ENCODE assay signal across 1 cellular context in the genomic region with DNA sequence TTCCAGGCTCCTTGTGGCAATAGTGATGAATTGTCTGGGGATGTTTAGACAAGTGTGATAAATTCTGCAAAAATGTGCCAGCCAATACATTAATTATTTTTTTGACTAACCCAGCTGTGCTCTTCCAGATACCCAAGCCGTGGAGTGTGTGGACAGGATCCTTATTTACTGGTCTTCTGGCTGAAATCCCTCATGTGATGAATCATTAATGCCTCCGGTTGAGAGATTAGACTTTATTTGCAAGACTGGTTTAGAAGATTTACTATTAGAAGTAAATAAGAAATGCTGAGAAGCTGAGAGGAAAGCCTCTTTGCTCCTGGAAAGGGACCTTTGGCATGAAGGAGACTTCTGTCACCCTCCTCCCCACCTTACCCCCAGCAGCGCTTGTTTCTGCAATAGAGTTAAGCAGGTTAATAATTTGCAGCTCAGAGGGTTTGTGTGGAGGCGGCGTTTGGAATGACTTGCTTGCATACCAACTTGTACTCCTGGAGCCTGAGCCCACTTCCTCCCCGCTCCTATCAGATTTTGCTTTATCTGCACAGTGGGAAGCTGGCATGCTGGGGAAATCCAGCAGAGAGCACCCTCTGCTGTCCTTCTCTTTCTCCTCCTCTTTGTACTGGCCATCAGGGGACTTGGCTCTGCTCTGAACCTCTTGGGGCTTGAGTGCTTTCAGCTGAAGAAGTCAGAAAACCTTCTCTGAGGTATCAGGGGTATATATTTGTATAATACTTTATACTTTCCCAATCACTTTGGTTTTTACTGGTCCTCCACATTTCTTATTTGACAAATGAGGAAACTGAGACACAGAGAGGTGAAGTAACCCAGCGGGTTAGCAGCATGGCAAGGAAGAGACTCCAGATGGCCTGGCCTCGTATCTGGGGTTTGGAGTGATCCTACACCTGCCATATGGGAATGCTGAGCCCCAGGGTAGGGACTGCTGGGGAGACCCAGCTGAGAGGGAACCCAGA.
A peak's percentile ranks its signal among the peaks of the same experiment; 100 is the strongest.
TF ChIP-seq lines count a peak whose summit lies in the region.

No MANE protein-coding gene starts in this region.

TF ChIP-seq in HepG2, 621 proteins besides CTCF, POLR2A, EP300 and RAD21 (continued from another document and continues in another):
- TF ChIP-seq, protein P1, sequence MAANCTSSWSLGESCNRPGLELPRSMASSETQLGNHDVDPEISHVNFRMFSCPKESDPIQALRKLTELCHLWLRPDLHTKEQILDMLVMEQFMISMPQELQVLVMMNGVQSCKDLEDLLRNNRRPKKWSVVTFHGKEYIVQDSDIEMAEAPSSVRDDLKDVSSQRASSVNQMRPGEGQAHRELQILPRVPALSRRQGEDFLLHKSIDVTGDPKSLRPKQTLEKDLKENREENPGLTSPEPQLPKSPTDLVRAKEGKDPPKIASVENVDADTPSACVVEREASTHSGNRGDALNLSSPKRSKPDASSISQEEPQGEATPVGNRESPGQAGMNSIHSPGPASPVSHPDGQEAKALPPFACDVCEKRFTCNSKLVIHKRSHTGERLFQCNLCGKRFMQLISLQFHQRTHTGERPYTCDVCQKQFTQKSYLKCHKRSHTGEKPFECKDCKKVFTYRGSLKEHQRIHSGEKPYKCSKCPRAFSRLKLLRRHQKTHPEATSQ (CRISPR knock-in tag; IDR thresholded peaks at IDR 0.05; ENCODE audit: borderline replicate concordance), result no peak
- TF ChIP-seq CAMTA2 (CRISPR knock-in tag; IDR thresholded peaks at IDR 0.05; ENCODE audit: borderline replicate concordance), result no peak
- no peak for TF ChIP-seq ZKSCAN5 (CRISPR knock-in tag; IDR thresholded peaks at IDR 0.05)
- TF ChIP-seq ATRX (CRISPR knock-in tag; IDR thresholded peaks at IDR 0.05; ENCODE audit: borderline replicate concordance), result no peak
- no peak for TF ChIP-seq RBFOX2 (IDR thresholded peaks at IDR 0.05; ENCODE audit: low read depth, low read length)
- TF ChIP-seq PHF21A (CRISPR knock-in tag; IDR thresholded peaks at IDR 0.05), result peak; percentile 84
- no peak for TF ChIP-seq NR2C2 (CRISPR knock-in tag; IDR thresholded peaks at IDR 0.05; ENCODE audit: borderline replicate concordance)
- TF ChIP-seq ZNF615 (CRISPR knock-in tag; IDR thresholded peaks at IDR 0.05; ENCODE audit: borderline replicate concordance), result no peak
- TF ChIP-seq GPN1 (CRISPR knock-in tag; IDR thresholded peaks at IDR 0.05; ENCODE audit: borderline replicate concordance), result no peak
- TF ChIP-seq HDAC6 (IDR thresholded peaks at IDR 0.05; ENCODE audit: low read depth, low read length), result no peak
- TF ChIP-seq, protein P2, sequence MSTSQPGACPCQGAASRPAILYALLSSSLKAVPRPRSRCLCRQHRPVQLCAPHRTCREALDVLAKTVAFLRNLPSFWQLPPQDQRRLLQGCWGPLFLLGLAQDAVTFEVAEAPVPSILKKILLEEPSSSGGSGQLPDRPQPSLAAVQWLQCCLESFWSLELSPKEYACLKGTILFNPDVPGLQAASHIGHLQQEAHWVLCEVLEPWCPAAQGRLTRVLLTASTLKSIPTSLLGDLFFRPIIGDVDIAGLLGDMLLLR (CRISPR knock-in tag; IDR thresholded peaks at IDR 0.05), result no peak
- no peak for TF ChIP-seq FLYWCH1 (CRISPR knock-in tag; IDR thresholded peaks at IDR 0.05)
- TF ChIP-seq NFE2 (CRISPR knock-in tag; IDR thresholded peaks at IDR 0.05), result no peak
- peak; percentile 98 for TF ChIP-seq SMC3 (IDR thresholded peaks at IDR 0.05; ENCODE audit: low read length)
- TF ChIP-seq MBD4 (IDR thresholded peaks at IDR 0.05; ENCODE audit: borderline replicate concordance, low read length), result no peak
- TF ChIP-seq SPEN (CRISPR knock-in tag; IDR thresholded peaks at IDR 0.05; ENCODE audit: low read depth), result peak; percentile 71
- peak; percentile 48; the same call in 1 of the 2 replicates for TF ChIP-seq NCOR1 (IDR thresholded peaks at IDR 0.05; ENCODE audit: borderline replicate concordance, low read length)
- no peak for TF ChIP-seq PLRG1 (conservative IDR thresholded peaks at IDR 0.05)
- TF ChIP-seq, protein P3, sequence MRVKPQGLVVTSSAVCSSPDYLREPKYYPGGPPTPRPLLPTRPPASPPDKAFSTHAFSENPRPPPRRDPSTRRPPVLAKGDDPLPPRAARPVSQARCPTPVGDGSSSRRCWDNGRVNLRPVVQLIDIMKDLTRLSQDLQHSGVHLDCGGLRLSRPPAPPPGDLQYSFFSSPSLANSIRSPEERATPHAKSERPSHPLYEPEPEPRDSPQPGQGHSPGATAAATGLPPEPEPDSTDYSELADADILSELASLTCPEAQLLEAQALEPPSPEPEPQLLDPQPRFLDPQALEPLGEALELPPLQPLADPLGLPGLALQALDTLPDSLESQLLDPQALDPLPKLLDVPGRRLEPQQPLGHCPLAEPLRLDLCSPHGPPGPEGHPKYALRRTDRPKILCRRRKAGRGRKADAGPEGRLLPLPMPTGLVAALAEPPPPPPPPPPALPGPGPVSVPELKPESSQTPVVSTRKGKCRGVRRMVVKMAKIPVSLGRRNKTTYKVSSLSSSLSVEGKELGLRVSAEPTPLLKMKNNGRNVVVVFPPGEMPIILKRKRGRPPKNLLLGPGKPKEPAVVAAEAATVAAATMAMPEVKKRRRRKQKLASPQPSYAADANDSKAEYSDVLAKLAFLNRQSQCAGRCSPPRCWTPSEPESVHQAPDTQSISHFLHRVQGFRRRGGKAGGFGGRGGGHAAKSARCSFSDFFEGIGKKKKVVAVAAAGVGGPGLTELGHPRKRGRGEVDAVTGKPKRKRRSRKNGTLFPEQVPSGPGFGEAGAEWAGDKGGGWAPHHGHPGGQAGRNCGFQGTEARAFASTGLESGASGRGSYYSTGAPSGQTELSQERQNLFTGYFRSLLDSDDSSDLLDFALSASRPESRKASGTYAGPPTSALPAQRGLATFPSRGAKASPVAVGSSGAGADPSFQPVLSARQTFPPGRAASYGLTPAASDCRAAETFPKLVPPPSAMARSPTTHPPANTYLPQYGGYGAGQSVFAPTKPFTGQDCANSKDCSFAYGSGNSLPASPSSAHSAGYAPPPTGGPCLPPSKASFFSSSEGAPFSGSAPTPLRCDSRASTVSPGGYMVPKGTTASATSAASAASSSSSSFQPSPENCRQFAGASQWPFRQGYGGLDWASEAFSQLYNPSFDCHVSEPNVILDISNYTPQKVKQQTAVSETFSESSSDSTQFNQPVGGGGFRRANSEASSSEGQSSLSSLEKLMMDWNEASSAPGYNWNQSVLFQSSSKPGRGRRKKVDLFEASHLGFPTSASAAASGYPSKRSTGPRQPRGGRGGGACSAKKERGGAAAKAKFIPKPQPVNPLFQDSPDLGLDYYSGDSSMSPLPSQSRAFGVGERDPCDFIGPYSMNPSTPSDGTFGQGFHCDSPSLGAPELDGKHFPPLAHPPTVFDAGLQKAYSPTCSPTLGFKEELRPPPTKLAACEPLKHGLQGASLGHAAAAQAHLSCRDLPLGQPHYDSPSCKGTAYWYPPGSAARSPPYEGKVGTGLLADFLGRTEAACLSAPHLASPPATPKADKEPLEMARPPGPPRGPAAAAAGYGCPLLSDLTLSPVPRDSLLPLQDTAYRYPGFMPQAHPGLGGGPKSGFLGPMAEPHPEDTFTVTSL (CRISPR knock-in tag; IDR thresholded peaks at IDR 0.05; ENCODE audit: borderline replicate concordance), result no peak; the same call in 1 of the 2 replicates
- TF ChIP-seq, protein P4, sequence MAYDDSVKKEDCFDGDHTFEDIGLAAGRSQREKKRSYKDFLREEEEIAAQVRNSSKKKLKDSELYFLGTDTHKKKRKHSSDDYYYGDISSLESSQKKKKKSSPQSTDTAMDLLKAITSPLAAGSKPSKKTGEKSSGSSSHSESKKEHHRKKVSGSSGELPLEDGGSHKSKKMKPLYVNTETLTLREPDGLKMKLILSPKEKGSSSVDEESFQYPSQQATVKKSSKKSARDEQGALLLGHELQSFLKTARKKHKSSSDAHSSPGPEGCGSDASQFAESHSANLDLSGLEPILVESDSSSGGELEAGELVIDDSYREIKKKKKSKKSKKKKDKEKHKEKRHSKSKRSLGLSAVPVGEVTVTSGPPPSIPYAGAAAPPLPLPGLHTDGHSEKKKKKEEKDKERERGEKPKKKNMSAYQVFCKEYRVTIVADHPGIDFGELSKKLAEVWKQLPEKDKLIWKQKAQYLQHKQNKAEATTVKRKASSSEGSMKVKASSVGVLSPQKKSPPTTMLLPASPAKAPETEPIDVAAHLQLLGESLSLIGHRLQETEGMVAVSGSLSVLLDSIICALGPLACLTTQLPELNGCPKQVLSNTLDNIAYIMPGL (CRISPR knock-in tag; IDR thresholded peaks at IDR 0.05; ENCODE audit: borderline replicate concordance in 1 of 2, low read depth in 1 of 2), result peak; percentile 55 to 68; a peak in 2 of 4 replicates
- TF ChIP-seq, protein P5, sequence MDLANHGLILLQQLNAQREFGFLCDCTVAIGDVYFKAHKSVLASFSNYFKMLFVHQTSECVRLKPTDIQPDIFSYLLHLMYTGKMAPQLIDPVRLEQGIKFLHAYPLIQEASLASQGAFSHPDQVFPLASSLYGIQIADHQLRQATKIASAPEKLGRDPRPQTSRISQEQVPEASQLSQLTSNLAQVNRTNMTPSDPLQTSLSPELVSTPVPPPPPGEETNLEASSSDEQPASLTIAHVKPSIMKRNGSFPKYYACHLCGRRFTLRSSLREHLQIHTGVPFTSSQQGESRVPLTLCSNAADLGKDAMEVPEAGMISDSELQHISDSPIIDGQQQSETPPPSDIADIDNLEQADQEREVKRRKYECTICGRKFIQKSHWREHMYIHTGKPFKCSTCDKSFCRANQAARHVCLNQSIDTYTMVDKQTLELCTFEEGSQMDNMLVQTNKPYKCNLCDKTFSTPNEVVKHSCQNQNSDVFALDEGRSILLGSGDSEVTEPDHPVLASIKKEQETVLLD (CRISPR knock-in tag; IDR thresholded peaks at IDR 0.05; ENCODE audit: low read depth), result no peak
- TF ChIP-seq CHD4 (IDR thresholded peaks at IDR 0.05; ENCODE audit: borderline replicate concordance, low read length), result no peak
- no peak for TF ChIP-seq MTA1 (CRISPR knock-in tag; IDR thresholded peaks at IDR 0.05; ENCODE audit: borderline replicate concordance)
- TF ChIP-seq, protein P6, sequence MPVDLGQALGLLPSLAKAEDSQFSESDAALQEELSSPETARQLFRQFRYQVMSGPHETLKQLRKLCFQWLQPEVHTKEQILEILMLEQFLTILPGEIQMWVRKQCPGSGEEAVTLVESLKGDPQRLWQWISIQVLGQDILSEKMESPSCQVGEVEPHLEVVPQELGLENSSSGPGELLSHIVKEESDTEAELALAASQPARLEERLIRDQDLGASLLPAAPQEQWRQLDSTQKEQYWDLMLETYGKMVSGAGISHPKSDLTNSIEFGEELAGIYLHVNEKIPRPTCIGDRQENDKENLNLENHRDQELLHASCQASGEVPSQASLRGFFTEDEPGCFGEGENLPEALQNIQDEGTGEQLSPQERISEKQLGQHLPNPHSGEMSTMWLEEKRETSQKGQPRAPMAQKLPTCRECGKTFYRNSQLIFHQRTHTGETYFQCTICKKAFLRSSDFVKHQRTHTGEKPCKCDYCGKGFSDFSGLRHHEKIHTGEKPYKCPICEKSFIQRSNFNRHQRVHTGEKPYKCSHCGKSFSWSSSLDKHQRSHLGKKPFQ (CRISPR knock-in tag; IDR thresholded peaks at IDR 0.05; ENCODE audit: insufficient replicate concordance), result no peak
- TF ChIP-seq, protein P7, sequence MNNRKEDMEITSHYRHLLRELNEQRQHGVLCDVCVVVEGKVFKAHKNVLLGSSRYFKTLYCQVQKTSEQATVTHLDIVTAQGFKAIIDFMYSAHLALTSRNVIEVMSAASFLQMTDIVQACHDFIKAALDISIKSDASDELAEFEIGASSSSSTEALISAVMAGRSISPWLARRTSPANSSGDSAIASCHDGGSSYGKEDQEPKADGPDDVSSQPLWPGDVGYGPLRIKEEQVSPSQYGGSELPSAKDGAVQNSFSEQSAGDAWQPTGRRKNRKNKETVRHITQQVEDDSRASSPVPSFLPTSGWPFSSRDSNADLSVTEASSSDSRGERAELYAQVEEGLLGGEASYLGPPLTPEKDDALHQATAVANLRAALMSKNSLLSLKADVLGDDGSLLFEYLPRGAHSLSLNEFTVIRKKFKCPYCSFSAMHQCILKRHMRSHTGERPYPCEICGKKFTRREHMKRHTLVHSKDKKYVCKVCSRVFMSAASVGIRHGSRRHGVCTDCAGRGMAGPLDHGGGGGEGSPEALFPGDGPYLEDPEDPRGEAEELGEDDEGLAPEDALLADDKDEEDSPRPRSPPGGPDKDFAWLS (CRISPR knock-in tag; IDR thresholded peaks at IDR 0.05; ENCODE audit: borderline replicate concordance), result no peak
- no peak for TF ChIP-seq CBX2 (IDR thresholded peaks at IDR 0.05; ENCODE audit: low read depth, low read length)
- no peak for TF ChIP-seq CBX2 (CRISPR knock-in tag; IDR thresholded peaks at IDR 0.05; ENCODE audit: low read depth)
- TF ChIP-seq MXD4 (CRISPR knock-in tag; IDR thresholded peaks at IDR 0.05), result no peak
- TF ChIP-seq SKI (IDR thresholded peaks at IDR 0.05; ENCODE audit: partially characterized antibody), result no peak
- no peak; the same call in 1 of the 2 replicates for TF ChIP-seq ZNF143 (CRISPR knock-in tag; IDR thresholded peaks at IDR 0.05)
- TF ChIP-seq, protein P8, sequence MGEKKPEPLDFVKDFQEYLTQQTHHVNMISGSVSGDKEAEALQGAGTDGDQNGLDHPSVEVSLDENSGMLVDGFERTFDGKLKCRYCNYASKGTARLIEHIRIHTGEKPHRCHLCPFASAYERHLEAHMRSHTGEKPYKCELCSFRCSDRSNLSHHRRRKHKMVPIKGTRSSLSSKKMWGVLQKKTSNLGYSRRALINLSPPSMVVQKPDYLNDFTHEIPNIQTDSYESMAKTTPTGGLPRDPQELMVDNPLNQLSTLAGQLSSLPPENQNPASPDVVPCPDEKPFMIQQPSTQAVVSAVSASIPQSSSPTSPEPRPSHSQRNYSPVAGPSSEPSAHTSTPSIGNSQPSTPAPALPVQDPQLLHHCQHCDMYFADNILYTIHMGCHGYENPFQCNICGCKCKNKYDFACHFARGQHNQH (CRISPR knock-in tag; IDR thresholded peaks at IDR 0.05), result peak; percentile 67; the same call in 1 of the 2 replicates
- TF ChIP-seq ZNF709 (CRISPR knock-in tag; IDR thresholded peaks at IDR 0.05), result no peak
- TF ChIP-seq NFATC3 (CRISPR knock-in tag; IDR thresholded peaks at IDR 0.05), result no peak
- TF ChIP-seq, protein P9, sequence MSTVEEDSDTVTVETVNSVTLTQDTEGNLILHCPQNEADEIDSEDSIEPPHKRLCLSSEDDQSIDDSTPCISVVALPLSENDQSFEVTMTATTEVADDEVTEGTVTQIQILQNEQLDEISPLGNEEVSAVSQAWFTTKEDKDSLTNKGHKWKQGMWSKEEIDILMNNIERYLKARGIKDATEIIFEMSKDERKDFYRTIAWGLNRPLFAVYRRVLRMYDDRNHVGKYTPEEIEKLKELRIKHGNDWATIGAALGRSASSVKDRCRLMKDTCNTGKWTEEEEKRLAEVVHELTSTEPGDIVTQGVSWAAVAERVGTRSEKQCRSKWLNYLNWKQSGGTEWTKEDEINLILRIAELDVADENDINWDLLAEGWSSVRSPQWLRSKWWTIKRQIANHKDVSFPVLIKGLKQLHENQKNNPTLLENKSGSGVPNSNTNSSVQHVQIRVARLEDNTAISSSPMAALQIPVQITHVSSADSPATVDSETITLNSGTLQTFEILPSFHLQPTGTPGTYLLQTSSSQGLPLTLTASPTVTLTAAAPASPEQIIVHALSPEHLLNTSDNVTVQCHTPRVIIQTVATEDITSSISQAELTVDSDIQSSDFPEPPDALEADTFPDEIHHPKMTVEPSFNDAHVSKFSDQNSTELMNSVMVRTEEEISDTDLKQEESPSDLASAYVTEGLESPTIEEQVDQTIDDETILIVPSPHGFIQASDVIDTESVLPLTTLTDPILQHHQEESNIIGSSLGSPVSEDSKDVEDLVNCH (CRISPR knock-in tag; IDR thresholded peaks at IDR 0.05), result no peak
- no peak for TF ChIP-seq ATF7 (IDR thresholded peaks at IDR 0.05)
- no peak; the same call in 1 of the 2 replicates for TF ChIP-seq ATF7 (CRISPR knock-in tag; IDR thresholded peaks at IDR 0.05)
- TF ChIP-seq POLR2AphosphoS2 (IDR thresholded peaks at IDR 0.05; ENCODE audit: low read depth, low read length), result no peak
- TF ChIP-seq NAIF1 (CRISPR knock-in tag; IDR thresholded peaks at IDR 0.05; ENCODE audit: borderline replicate concordance), result no peak
- TF ChIP-seq RXRB (CRISPR knock-in tag; IDR thresholded peaks at IDR 0.05; ENCODE audit: borderline replicate concordance), result peak; percentile 68; the same call in 1 of the 2 replicates
- peak; percentile 77 for TF ChIP-seq ZBTB7B (CRISPR knock-in tag; IDR thresholded peaks at IDR 0.05)
- 0 out of 2 replicates have a peak, but pooled peaks have one; percentile 64 for TF ChIP-seq MIER2 (CRISPR knock-in tag; IDR thresholded peaks at IDR 0.05)
